In the genomic region with DNA sequence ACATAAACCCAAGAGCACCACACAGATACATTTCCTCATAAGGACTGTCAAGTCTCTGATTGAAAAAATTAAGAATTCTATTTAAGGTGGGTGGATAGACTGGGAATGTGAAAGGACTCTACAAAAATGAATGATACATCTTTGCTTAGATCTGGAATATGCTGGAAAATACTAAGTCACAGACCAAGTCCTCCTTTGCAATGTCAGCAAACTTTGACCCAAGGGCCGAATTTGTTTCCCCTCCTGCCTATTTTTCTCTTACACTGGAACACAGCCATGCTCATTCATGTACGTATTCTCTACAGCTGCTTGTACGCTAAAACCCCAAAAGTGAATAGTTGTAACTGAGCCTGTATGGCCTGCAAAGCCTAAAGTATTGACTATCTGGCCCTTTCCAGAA, we compare ENCODE assay signal across 33 cellular contexts.
"Had no signal": no experiment of that assay in that cellular context is flagged by ENCODE, and none has a peak within 500 bp of the region (broad histone marks: within the 10 kb centered on the region; RNA-seq: fewer than 3 reads in every experiment).

No MANE protein-coding gene starts in this region.

- H3K27me3 Mint-ChIP-seq: activated B cell treated with CpG ODN at 0.5 μM for 24 hours; activated CD8-positive, alpha-beta T cell treated with anti-CD3 and anti-CD28 coated beads for 36 hours; activated naive CD8-positive, alpha-beta T cell; activated T-cell treated with anti-CD3 and anti-CD28 coated beads, Interleukin-2, amount 50 U/mL, for 24 hours; central memory CD8-positive, alpha-beta T cell had no signal

- H3K9me3 ChIP-seq: gastroesophageal sphincter had no signal

- H3K36me3 ChIP-seq: brain microvascular endothelial cell, esophagus squamous epithelium, gastroesophageal sphincter, heart right ventricle, WERI-Rb-1 had no signal

- FAIRE-seq: astrocyte, bronchial epithelial cell had no signal

- H3K27me3 ChIP-seq: brain microvascular endothelial cell, esophagus squamous epithelium, gastroesophageal sphincter, heart right ventricle had no signal

- DNase-seq: activated B cell treated with CpG ODN at 0.5 μM for 24 hours; activated CD4-positive, alpha-beta T cell treated with anti-CD3 and anti-CD28 coated beads for 48 hours; activated CD4-positive, alpha-beta T cell treated with anti-CD3 and anti-CD28 coated beads, Interleukin-2, amount 50 U/mL, for 1 hour; activated CD4-positive, alpha-beta T cell treated with anti-CD3 and anti-CD28 coated beads, Interleukin-2, amount 50 U/mL, for 48 hours; activated CD8-positive, alpha-beta memory T cell treated with anti-CD3 and anti-CD28 coated beads, Interleukin-2, amount 50 U/mL, for 48 hours; activated CD8-positive, alpha-beta T cell treated with anti-CD3 and anti-CD28 coated beads for 36 hours; activated gamma-delta T cell; activated naive CD4-positive, alpha-beta T cell; activated naive CD4-positive, alpha-beta T cell treated with anti-CD3 and anti-CD28 coated beads, Interleukin-2, amount 50 U/mL, for 16 hours; activated T-cell treated with anti-CD3 and anti-CD28 coated beads for 4 hours; activated T-cell treated with anti-CD3 and anti-CD28 coated beads, Interleukin-2, amount 50 U/mL, for 24 hours; activated T-cell treated with anti-CD3 and anti-CD28 coated beads, Interleukin-2, amount 50 U/mL, for 72 hours; amniotic stem cell; anterior cingulate cortex; brain microvascular endothelial cell; cortex of kidney; effector CD4-positive, alpha-beta T cell; effector memory CD8-positive, alpha-beta T cell; esophagus squamous epithelium; foreskin melanocyte; heart right ventricle; T-helper 1 cell; T-helper 17 cell; T1000 had no signal

- H3K4me3 ChIP-seq: esophagus squamous epithelium, gastroesophageal sphincter, heart right ventricle had no signal

- H3K9me3 Mint-ChIP-seq: effector memory CD8-positive, alpha-beta T cell had no signal

- ATAC-seq: activated CD4-positive, CD25-positive, alpha-beta regulatory T cell treated with anti-CD3 and anti-CD28 coated beads, Interleukin-2, amount 50 U/mL, for 24 hours; activated CD8-positive, alpha-beta T cell treated with anti-CD3 and anti-CD28 coated beads for 36 hours; activated T-cell treated with anti-CD3 and anti-CD28 coated beads, Interleukin-2, amount 50 U/mL, for 72 hours; effector memory CD8-positive, alpha-beta T cell; gastroesophageal sphincter; heart right ventricle; T-helper 17 cell had no signal

- H3K27ac ChIP-seq: brain microvascular endothelial cell, epithelial cell of prostate, esophagus squamous epithelium, gastroesophageal sphincter, heart right ventricle, WERI-Rb-1 had no signal

- H3K27ac Mint-ChIP-seq: activated CD8-positive, alpha-beta T cell treated with anti-CD3 and anti-CD28 coated beads for 36 hours; activated naive CD8-positive, alpha-beta T cell; activated T-cell treated with anti-CD3 and anti-CD28 coated beads, Interleukin-2, amount 50 U/mL, for 24 hours; activated T-cell treated with anti-CD3 and anti-CD28 coated beads, Interleukin-2, amount 50 U/mL, for 72 hours; effector memory CD8-positive, alpha-beta T cell; T-helper 17 cell; T-helper 2 cell treated with Interferon-gamma antibody and Interleukin-4, amounts not matched to agents 5 μg/mL and 100 μg/mL, for 36 hours had no signal

- H3K4me3 Mint-ChIP-seq: activated B cell treated with CpG ODN at 0.5 μM for 24 hours; activated CD8-positive, alpha-beta T cell treated with anti-CD3 and anti-CD28 coated beads for 36 hours; activated naive CD8-positive, alpha-beta T cell; activated T-cell treated with anti-CD3 and anti-CD28 coated beads, Interleukin-2, amount 50 U/mL, for 24 hours; activated T-cell treated with anti-CD3 and anti-CD28 coated beads, Interleukin-2, amount 50 U/mL, for 72 hours; central memory CD8-positive, alpha-beta T cell; effector memory CD8-positive, alpha-beta T cell; T-helper 17 cell; T-helper 2 cell treated with Interferon-gamma antibody and Interleukin-4, amounts not matched to agents 5 μg/mL and 100 μg/mL, for 36 hours had no signal
